ENCODE assay signal across 8 cellular contexts in genomic region chr18:30971338-30971956, GRCh38.
A peak's percentile ranks its signal among the peaks of the same experiment; 100 is the strongest.
DNase-seq lines count a peak whose midpoint lies in the region; ATAC-seq, FAIRE-seq and TF ChIP-seq lines count a peak whose summit lies in the region.

No MANE protein-coding gene starts in this region.

- ATAC-seq in GM19468 (IDR thresholded peaks at IDR 0.05; ENCODE audit: extremely low read depth, unreplicated experiment) (peak; percentile 43), GM21717 (IDR thresholded peaks at IDR 0.05; ENCODE audit: unreplicated experiment) (no peak)

- no peaks in the 10 kb centered on the region for H3K9me3 ChIP-seq in Loucy (ENCODE audit: insufficient read depth, low read depth, low read length)
- H3K9me3 ChIP-seq in CD8-positive, alpha-beta memory T cell (ENCODE audit: low read length): no peaks in the 10 kb centered on the region

- H3K79me2 ChIP-seq in Loucy (ENCODE audit: insufficient read depth, low read length): no peaks in the 10 kb centered on the region

- no peaks in the 10 kb centered on the region for H3K9me3 Mint-ChIP-seq in Calu3 (ENCODE audit: low read depth, unreplicated experiment)
- peaks cover 0 to 1% (median 0%) of the 10 kb centered on the region in 5 donors for H3K9me3 Mint-ChIP-seq in CD8-positive, alpha-beta memory T cell

- no peaks in the 10 kb centered on the region for H3F3A ChIP-seq in Loucy (ENCODE audit: low read depth)

- peak; percentile 89 for FAIRE-seq in TTC549 (lab: Jason Lieb, UNC)

- no peaks in the 10 kb centered on the region for H3K4me1 ChIP-seq in Loucy (ENCODE audit: insufficient read depth, low read length, poor library complexity, severe bottlenecking)
- no peaks in the 10 kb centered on the region for H3K4me1 ChIP-seq in CD8-positive, alpha-beta memory T cell (ENCODE audit: insufficient read depth, low read length)

- no peaks in the 10 kb centered on the region for H4K20me1 ChIP-seq in Loucy (ENCODE audit: insufficient read depth, low read length, poor library complexity, severe bottlenecking)

- no peaks in the 10 kb centered on the region for H3K9me2 ChIP-seq in Loucy (replicated peaks; ENCODE audit: low read depth, low read length)

- no peak overlapping the region for H2AFZ ChIP-seq in Loucy (ENCODE audit: low read length)

- H3K4me3 Mint-ChIP-seq in Calu3 (ENCODE audit: low read depth, unreplicated experiment): no peak overlapping the region
- no peak overlapping the region for H3K4me3 Mint-ChIP-seq in CD8-positive, alpha-beta memory T cell

- no peaks in the 10 kb centered on the region for H3K4me1 Mint-ChIP-seq in Calu3 (ENCODE audit: low read depth, unreplicated experiment)
- H3K4me1 Mint-ChIP-seq in CD8-positive, alpha-beta memory T cell: no peaks in the 10 kb centered on the region

- H3K4me2 ChIP-seq in Loucy (ENCODE audit: low read depth, low read length, poor library complexity, severe bottlenecking): no peak overlapping the region

- intact Hi-C loops in Calu3 (cut with micrococcal nuclease; ENCODE audit: unreplicated experiment): loop anchor here (2.0 to 10.0 kb wide), 4 partner anchors 591 to 1097 kb away; no protein-coding TSS in a partner anchor

- H3K27ac Mint-ChIP-seq in Calu3 (ENCODE audit: unreplicated experiment): no peak overlapping the region
- H3K27ac Mint-ChIP-seq in CD8-positive, alpha-beta memory T cell: no peak overlapping the region

- H3K36me3 ChIP-seq in Loucy (ENCODE audit: insufficient read depth, low read length): no peaks in the 10 kb centered on the region
- H3K36me3 ChIP-seq in CD8-positive, alpha-beta memory T cell (ENCODE audit: insufficient read depth, low read length): no peaks in the 10 kb centered on the region

- no peak overlapping the region for H3K4me3 ChIP-seq in Loucy (ENCODE audit: low read length, poor library complexity, severe bottlenecking)
- H3K4me3 ChIP-seq in CD8-positive, alpha-beta memory T cell (ENCODE audit: low read length): no peak overlapping the region

- H3K27me3 ChIP-seq in Loucy (ENCODE audit: insufficient read depth, low read length, poor library complexity, severe bottlenecking): no peaks in the 10 kb centered on the region
- H3K27me3 ChIP-seq in CD8-positive, alpha-beta memory T cell (ENCODE audit: insufficient read depth, low read length, poor library complexity, severe bottlenecking): no peaks in the 10 kb centered on the region

- CTCF ChIA-PET in Calu3 (lab: Charles Lee): no interaction called here
- CTCF ChIA-PET in CD8-positive, alpha-beta memory T cell (lab: Charles Lee): no interaction called here

- no peak overlapping the region for H3K27ac ChIP-seq in CD8-positive, alpha-beta memory T cell (ENCODE audit: low read depth, low read length)

- POLR2A ChIA-PET in CD8-positive, alpha-beta memory T cell (lab: Charles Lee): no interaction called here

- DNase-seq in Calu3 (no peak), inferior parietal cortex (ENCODE audit: extremely low spot score) (peak; percentile 87)
- DNase-seq in CD8-positive, alpha-beta memory T cell: no peak
- DNase-seq in stimulated activated CD4-positive, alpha-beta T cell treated with anti-CD3 and anti-CD28 coated beads, Interleukin-2, amount 100 ng/mL, for 24 hours: no peak

- TF ChIP-seq CTCF in Calu3 (IDR thresholded peaks at IDR 0.05; ENCODE audit: unreplicated experiment) (peak; percentile 29), Loucy (conservative IDR thresholded peaks at IDR 0.05; ENCODE audit: low read length) (peak; percentile 74)

- BruUV-seq in Calu3 (replicated peaks; lab: Mats Ljungman, UMichigan): no TSS peak

- no peak overlapping the region for H3K9ac ChIP-seq in Loucy (ENCODE audit: low read depth, low read length, poor library complexity, severe bottlenecking)

- H3K36me3 Mint-ChIP-seq in Calu3 (ENCODE audit: insufficient read depth, unreplicated experiment): no peaks in the 10 kb centered on the region
- no peaks in the 10 kb centered on the region for H3K36me3 Mint-ChIP-seq in CD8-positive, alpha-beta memory T cell

- H3K27me3 Mint-ChIP-seq in Calu3 (ENCODE audit: unreplicated experiment): no peaks in the 10 kb centered on the region
- H3K27me3 Mint-ChIP-seq in CD8-positive, alpha-beta memory T cell: no peaks in the 10 kb centered on the region
